In the genomic region with DNA sequence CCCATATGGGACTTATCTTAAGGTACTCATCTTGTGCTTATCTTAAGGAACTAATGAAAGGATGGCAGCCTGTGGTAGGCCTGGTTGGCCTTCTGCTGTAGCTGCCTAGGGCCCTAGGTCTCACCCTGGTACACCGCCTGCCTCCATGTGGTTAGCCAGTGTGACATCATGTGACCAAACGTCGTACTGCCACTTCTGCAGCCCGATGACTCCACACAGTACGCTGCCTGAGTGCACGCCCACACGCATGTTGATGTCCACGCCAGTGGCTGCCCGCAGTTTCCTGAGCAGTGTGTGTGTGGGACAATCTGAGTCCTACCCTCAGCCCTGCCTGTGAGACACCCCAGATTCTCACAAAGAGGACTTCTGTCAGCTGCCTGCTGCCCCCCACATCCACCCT, we compare ENCODE assay signal across 11 cellular contexts. TPM values are rescaled to one million over a fixed set of nuclear protein-coding genes. Genes with fewer than 3 reads are reported as not detected.
A peak's percentile ranks its signal among the peaks of the same experiment; 100 is the strongest.
DNase-seq lines count a peak whose midpoint lies in the region; ATAC-seq and TF ChIP-seq lines count a peak whose summit lies in the region.
"Had no signal": no experiment of that assay in that cellular context is flagged by ENCODE, and none has a peak within 500 bp of the region (broad histone marks: within the 10 kb centered on the region; RNA-seq: fewer than 3 reads in every experiment).

No MANE protein-coding gene starts in this region.

- peak overlapping the region; percentile 61 for H3K27ac Mint-ChIP-seq in activated CD8-positive, alpha-beta T cell treated with anti-CD3 and anti-CD28 coated beads for 36 hours
- H3K27ac Mint-ChIP-seq in effector memory CD8-positive, alpha-beta T cell, result peak overlapping the region; percentile 90 to 93

- ATAC-seq in activated CD8-positive, alpha-beta T cell treated with anti-CD3 and anti-CD28 coated beads for 36 hours, result peak; percentile 53
- ATAC-seq in effector memory CD8-positive, alpha-beta T cell (replicated peaks), result peak; percentile 80
- ATAC-seq in GM18873 (IDR thresholded peaks at IDR 0.05; ENCODE audit: low FRiP score, unreplicated experiment) (no peak), HG03439 (IDR thresholded peaks at IDR 0.05; ENCODE audit: unreplicated experiment) (no peak), HG02798 (IDR thresholded peaks at IDR 0.05; ENCODE audit: poor library complexity, unreplicated experiment) (no peak)

- DNase-seq in NB4 (ENCODE audit: low read depth), result peak; percentile 53
- DNase-seq in activated CD8-positive, alpha-beta T cell treated with anti-CD3 and anti-CD28 coated beads for 36 hours, result peak; percentile 85
- DNase-seq in effector memory CD8-positive, alpha-beta T cell, result peak; percentile 81 to 84 (median 83)
- peak; percentile 46 to 48 for DNase-seq in stimulated activated CD8-positive, alpha-beta memory T cell treated with anti-CD3 and anti-CD28 coated beads, Interleukin-2, amount 100 ng/mL, for 48 hours (ENCODE audit: low read depth in 2 of 2)
- no peak for DNase-seq in HuH-7 (ENCODE audit: low spot score)

- H3K27me3 Mint-ChIP-seq in activated CD8-positive, alpha-beta T cell treated with anti-CD3 and anti-CD28 coated beads for 36 hours, result peaks cover 22% of the 10 kb centered on the region
- peaks cover 4 to 15% of the 10 kb centered on the region in 2 donors for H3K27me3 Mint-ChIP-seq in effector memory CD8-positive, alpha-beta T cell

- H3K9me3 Mint-ChIP-seq in activated CD8-positive, alpha-beta T cell treated with anti-CD3 and anti-CD28 coated beads for 36 hours, result no peaks in the 10 kb centered on the region
- no peaks in the 10 kb centered on the region for H3K9me3 Mint-ChIP-seq in effector memory CD8-positive, alpha-beta T cell

- CTCF ChIA-PET in activated CD8-positive, alpha-beta T cell treated with anti-CD3 and anti-CD28 coated beads for 36 hours (lab: Charles Lee), result interaction anchor here (0.8 to 8.8 kb wide), 6 partner anchors 9 to 112 kb away, joined by 3 to 155 read pairs (median 26); partner anchors contain the start of genes CIDEB, LTB4R, LTB4R2 and RIPK3

- no peak for TF ChIP-seq CTCF in NB4 (IDR thresholded peaks at IDR 0.05; ENCODE audit: low read depth, low read length)
- no peak for TF ChIP-seq CTCF in activated CD8-positive, alpha-beta T cell treated with anti-CD3 and anti-CD28 coated beads for 36 hours (IDR thresholded peaks at IDR 0.05)

- no peaks in the 10 kb centered on the region for H3K36me3 Mint-ChIP-seq in activated CD8-positive, alpha-beta T cell treated with anti-CD3 and anti-CD28 coated beads for 36 hours (ENCODE audit: low read depth)
- peaks cover 27% of the 10 kb centered on the region for H3K36me3 Mint-ChIP-seq in effector memory CD8-positive, alpha-beta T cell (ENCODE audit: insufficient read depth)

- peaks cover 42% of the 10 kb centered on the region for H3K4me1 Mint-ChIP-seq in activated CD8-positive, alpha-beta T cell treated with anti-CD3 and anti-CD28 coated beads for 36 hours (ENCODE audit: low read depth)
- H3K4me1 Mint-ChIP-seq in effector memory CD8-positive, alpha-beta T cell (ENCODE audit: low read depth in 2 of 2), result peaks cover 56 to 58% of the 10 kb centered on the region in 2 donors

- POLR2A ChIA-PET in activated CD8-positive, alpha-beta T cell treated with anti-CD3 and anti-CD28 coated beads for 36 hours (lab: Charles Lee), result interaction anchor here (0.7 to 8.5 kb wide), 2 partner anchors 11 to 100 kb away, joined by 3 to 82 read pairs; partner anchors contain the start of genes CBLN3 and KHNYN

- no peak for TF ChIP-seq POLR2A in NB4 (IDR thresholded peaks at IDR 0.05; ENCODE audit: extremely low read depth, insufficient read length)

- intact Hi-C loops in activated CD8-positive, alpha-beta T cell treated with anti-CD3 and anti-CD28 coated beads for 36 hours (cut with micrococcal nuclease), result no loop called here

- no peak overlapping the region for H3K4me3 Mint-ChIP-seq in activated CD8-positive, alpha-beta T cell treated with anti-CD3 and anti-CD28 coated beads for 36 hours
- peak overlapping the region; percentile 59 to 66 for H3K4me3 Mint-ChIP-seq in effector memory CD8-positive, alpha-beta T cell

- H3K4me3 ChIP-seq in NB4 (ENCODE audit: low read depth, low read length), result no peak overlapping the region
- H3K4me3 ChIP-seq: esophagus muscularis mucosa had no signal

RNA-seq across cellular contexts. Expression of gene ADCY4, which starts 5.1 kb away (rescaled TPM):
- total RNA-seq in activated CD8-positive, alpha-beta T cell treated with anti-CD3 and anti-CD28 coated beads for 36 hours, result 1 to 10 TPM; 1.3 to 1.5 TPM
- total RNA-seq: M059J, SK-MEL-5 had no signal

RNA-seq across cellular contexts. Expression of gene RIPK3, which starts 10.1 kb away (rescaled TPM):
- 1 to 10 TPM; 5.9 to 6.5 TPM for total RNA-seq in activated CD8-positive, alpha-beta T cell treated with anti-CD3 and anti-CD28 coated beads for 36 hours
- total RNA-seq: M059J, SK-MEL-5 had no signal

RNA-seq across cellular contexts. Expression of gene LTB4R, which starts 18.4 kb away (rescaled TPM):
- total RNA-seq in activated CD8-positive, alpha-beta T cell treated with anti-CD3 and anti-CD28 coated beads for 36 hours, result 10 to 100 TPM; 11.6 to 11.7 TPM

RNA-seq across cellular contexts. Expression of gene LTB4R2, which starts 19.8 kb away (rescaled TPM):
- 10 to 100 TPM in 1 of 2 experiments, 1 to 10 TPM in 1; 9.6 to 12.0 TPM for total RNA-seq in activated CD8-positive, alpha-beta T cell treated with anti-CD3 and anti-CD28 coated beads for 36 hours

RNA-seq across cellular contexts. Expression of gene CIDEB, which starts 22.0 kb away (rescaled TPM):
- 10 to 100 TPM; 12.1 to 13.6 TPM for total RNA-seq in activated CD8-positive, alpha-beta T cell treated with anti-CD3 and anti-CD28 coated beads for 36 hours
- total RNA-seq: M059J had no signal

Comparison
In these comparisons a context has a peak if more than half of its experiments do, and no peak if none do; other contexts are left out.
1. ATAC-seq: peak in activated CD8-positive, alpha-beta T cell treated with anti-CD3 and anti-CD28 coated beads for 36 hours (single experiment) and effector memory CD8-positive, alpha-beta T cell (single experiment); none in GM18873 (single experiment), HG03439 (single experiment) and HG02798 (single experiment).